10 cellular contexts compared by ENCODE assay signal in the genomic region with DNA sequence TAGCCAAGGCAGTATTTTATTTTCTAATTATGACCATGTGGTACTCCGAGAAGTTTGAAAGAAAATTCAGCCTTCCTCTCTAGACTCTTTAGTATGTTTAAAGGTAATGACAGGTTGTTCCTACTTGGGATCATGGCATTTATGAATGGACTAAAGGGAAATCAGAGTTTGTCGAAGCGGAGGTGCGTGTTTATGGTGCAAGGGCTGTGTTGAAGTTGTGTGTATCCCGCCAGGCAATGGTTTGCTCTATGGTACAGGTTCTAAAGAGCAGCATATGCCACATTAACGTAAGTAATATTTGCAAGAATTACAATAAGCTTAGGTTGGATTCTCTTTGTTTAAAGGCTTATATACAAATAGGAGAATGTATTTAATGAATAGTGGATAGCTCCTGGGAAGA. TPM values are rescaled to one million over a fixed set of nuclear protein-coding genes. Genes with fewer than 3 reads are reported as not detected.
DNase-seq lines count a peak whose midpoint lies in the region; ATAC-seq and TF ChIP-seq lines count a peak whose summit lies in the region.
"Had no signal": no experiment of that assay in that cellular context is flagged by ENCODE, and none has a peak within 500 bp of the region (broad histone marks: within the 10 kb centered on the region; RNA-seq: fewer than 3 reads in every experiment).

No MANE protein-coding gene starts in this region.

- WGBS in ectodermal cell, 2 experiments = 53 to 57% methylated on average over 6 of the region's 6 CpGs

- TF ChIP-seq CTCF in C4-2B (conservative IDR thresholded peaks at IDR 0.05) (no peak), KMS-11 (conservative IDR thresholded peaks at IDR 0.05; ENCODE audit: low read depth, low read length) (no peak), osteoblast (IDR thresholded peaks at IDR 0.05; ENCODE audit: extremely low read depth, low read depth, low read length) (no peak)

- H2AFZ ChIP-seq in KMS-11 (ENCODE audit: low read depth) = peak overlapping the region; percentile 82
- H2AFZ ChIP-seq in osteoblast (ENCODE audit: low read length) = peak overlapping the region; percentile 95

- no peaks in the 10 kb centered on the region for H3K9me3 ChIP-seq in ectodermal cell (ENCODE audit: control insufficient read depth, low read length)
- H3K9me3 ChIP-seq in osteoblast (ENCODE audit: low read depth, low read length) = no peaks in the 10 kb centered on the region

- H4K20me1 ChIP-seq in KMS-11 (ENCODE audit: insufficient read depth) = no peaks in the 10 kb centered on the region
- H4K20me1 ChIP-seq in osteoblast (ENCODE audit: insufficient read depth, low read length) = no peaks in the 10 kb centered on the region

- ATAC-seq in GM18505 (IDR thresholded peaks at IDR 0.05; ENCODE audit: unreplicated experiment) = no peak

- H3K36me3 ChIP-seq in KMS-11 (ENCODE audit: insufficient read depth) (no peaks in the 10 kb centered on the region), ectodermal cell (ENCODE audit: control insufficient read depth, insufficient read depth, low read length) (no peaks in the 10 kb centered on the region), osteoblast (ENCODE audit: insufficient read depth, low read length) (no peaks in the 10 kb centered on the region)

- no peak for TF ChIP-seq POLR2A in GM18505 (IDR thresholded peaks at IDR 0.05; ENCODE audit: borderline replicate concordance, extremely low read depth, insufficient read depth, insufficient read length)

- H3K79me2 ChIP-seq in KMS-11 (ENCODE audit: insufficient read depth, low read depth) = no peaks in the 10 kb centered on the region
- H3K79me2 ChIP-seq in osteoblast (ENCODE audit: insufficient read depth, low read length) = no peaks in the 10 kb centered on the region

- no peak overlapping the region; the same call in 1 of the 2 replicates for H3K9ac ChIP-seq in KMS-11

- H3K4me3 ChIP-seq in KMS-11 (IDR thresholded peaks at IDR 0.05; ENCODE audit: insufficient read depth, low read depth, low read length) = peak overlapping the region; percentile 80
- peak overlapping the region; percentile 37 for H3K4me3 ChIP-seq in ectodermal cell (ENCODE audit: insufficient read depth, low read depth, low read length)
- peak overlapping the region; percentile 80 for H3K4me3 ChIP-seq in osteoblast (ENCODE audit: insufficient read depth, low read length)

- no peaks in the 10 kb centered on the region for H3K27me3 ChIP-seq in KMS-11 (ENCODE audit: insufficient read depth, low read depth)
- peaks cover 38% of the 10 kb centered on the region for H3K27me3 ChIP-seq in ectodermal cell (ENCODE audit: control insufficient read depth, insufficient read depth, low read length, poor library complexity, severe bottlenecking)
- no peaks in the 10 kb centered on the region for H3K27me3 ChIP-seq in osteoblast (ENCODE audit: insufficient read depth, low read length)

- DNase-seq in osteoblast (ENCODE audit: insufficient read length, low spot score, missing footprints) = no peak
- DNase-seq in superior temporal gyrus (ENCODE audit: extremely low spot score) = no peak
- DNase-seq in DMS79 (lab: John Stamatoyannopoulos, UW) = no peak
- DNase-seq in iPS-NIHi11 (ENCODE audit: low spot score) = no peak
- DNase-seq: natural killer cell had no signal

- peak overlapping the region; percentile 63; the same call in 1 of the 2 replicates for H3K27ac ChIP-seq in C4-2B
- H3K27ac ChIP-seq in KMS-11 = no peak overlapping the region
- H3K27ac ChIP-seq in ectodermal cell (ENCODE audit: insufficient read depth, low read depth, low read length, poor library complexity, severe bottlenecking) = no peak overlapping the region
- H3K27ac ChIP-seq in osteoblast (ENCODE audit: low read depth, low read length) = no peak overlapping the region

- peak overlapping the region; percentile 64 for H3K4me2 ChIP-seq in KMS-11
- H3K4me2 ChIP-seq in osteoblast (ENCODE audit: insufficient read depth, low read length) = peak overlapping the region; percentile 96

- H3K4me1 ChIP-seq in KMS-11 (ENCODE audit: low read depth, poor library complexity, severe bottlenecking) (peaks cover 15% of the 10 kb centered on the region), ectodermal cell (ENCODE audit: control insufficient read depth, insufficient read depth, low read length) (no peaks in the 10 kb centered on the region), osteoblast (ENCODE audit: insufficient read depth, low read length) (peaks cover 10% of the 10 kb centered on the region)

RNA-seq across cellular contexts. Expression of a gene that starts 0.7 kb away (rescaled TPM):
- polyA plus RNA-seq in ectodermal cell (2013, experiment 1 of 4) = 1.1 TPM
- polyA plus RNA-seq in ectodermal cell (2013, experiment 2 of 4) = 0.80 TPM
- 1.6 TPM for polyA plus RNA-seq in ectodermal cell (2013, experiment 3 of 4)
- polyA plus RNA-seq in ectodermal cell (2013, experiment 4 of 4) = 2.3 TPM
- 10.9 and 12.7 TPM in 2 replicates for total RNA-seq in osteoblast
- total RNA-seq: endothelial cell of umbilical vein, natural killer cell had no signal
- polyA plus RNA-seq: endothelial cell of umbilical vein had no signal
